Comparison of ENCODE assay signal across 28 cellular contexts in genomic region chr1:213247038-213247437, GRCh38.
A peak's percentile ranks its signal among the peaks of the same experiment; 100 is the strongest.
DNase-seq lines count a peak whose midpoint lies in the region; ATAC-seq, FAIRE-seq and TF ChIP-seq lines count a peak whose summit lies in the region.
"Had no signal": no experiment of that assay in that cellular context is flagged by ENCODE, and none has a peak within 500 bp of the region (broad histone marks: within the 10 kb centered on the region; RNA-seq: fewer than 3 reads in every experiment).

No MANE protein-coding gene starts in this region.

- H3K9ac ChIP-seq in liver (ENCODE audit: low read depth in 1 of 2, low read length in 2 of 2) (peak overlapping the region in 1 of 2 donors; percentile 60), HepG2 (ENCODE audit: insufficient read depth, low read depth, low read length) (no peak overlapping the region)
- H3K9ac ChIP-seq: BLaER1 had no signal

- POLR2A ChIA-PET in HepG2 (lab: Yijun Ruan, JAX), result no interaction called here

- peak; percentile 10 for DNase-seq in NCI-H1694 treated with DMSO at 0.1 percent for 48 hours (lab: John Stamatoyannopoulos, UW)
- DNase-seq in NCI-H1694 (lab: John Stamatoyannopoulos, UW), result no peak
- no peak for DNase-seq in HepG2 (ENCODE audit: low spot score)
- DNase-seq in right lobe of liver, result no peak
- DNase-seq in hippocampal formation (lab: John Stamatoyannopoulos, UW), result no peak
- DNase-seq in stimulated activated CD4-positive, alpha-beta T cell treated with anti-CD3 and anti-CD28 coated beads, Interleukin-1b, Interleukin-23, amount 100 ng/mL, for 48 hours, result no peak
- DNase-seq: AML-193; BE2C; C1 segment of cervical spinal cord; CD4-positive, alpha-beta memory T cell; CD4-positive, CD25-positive, alpha-beta regulatory T cell; CD8-positive, alpha-beta memory T cell; COR-L47; DMS 273 treated with DMSO at 0.1 percent for 48 hours; DMS153; DMS53; DMS79; DND-41; EL; GDM1 had no signal

- TF ChIP-seq EP300 in HepG2 (IDR thresholded peaks at IDR 0.05; ENCODE audit: low read depth in 2 of 2, low read length in 2 of 2) (no peak), HepG2 (CRISPR knock-in tag; IDR thresholded peaks at IDR 0.05; ENCODE audit: borderline replicate concordance) (no peak)

- peak overlapping the region in 1 of 2 donors; percentile 55 for H3K27ac ChIP-seq in liver (ENCODE audit: low read depth in 1 of 2, low read length in 2 of 2)
- no peak overlapping the region for H3K27ac ChIP-seq in HepG2 (ENCODE audit: extremely low read length, insufficient read depth, low read length)
- H3K27ac ChIP-seq in right lobe of liver, result peak overlapping the region in 1 of 3 donors; percentile 3
- H3K27ac ChIP-seq: 22Rv1, A549, BLaER1 had no signal

- in situ Hi-C loops in HepG2 (cut with HindIII; ENCODE audit: extremely low pct_ligation_motif_present, low pct_unique_long_range_greater_than_20kb), result loop anchor here (10.0 to 25.0 kb wide), 2 partner anchors 740 to 878 kb away; partner anchors contain the start of gene PROX1

- no peaks in the 10 kb centered on the region for H3K9me3 ChIP-seq in liver (ENCODE audit: control insufficient read depth in 4 of 4, low read length in 3 of 4)
- H3K9me3 ChIP-seq in HepG2 (ENCODE audit: low read length), result no peaks in the 10 kb centered on the region
- no peaks in the 10 kb centered on the region for H3K9me3 ChIP-seq in right lobe of liver
- H3K9me3 ChIP-seq: A549, BE2C, BLaER1 had no signal

- H3K79me2 ChIP-seq in HepG2 (ENCODE audit: insufficient read depth, low read length), result no peaks in the 10 kb centered on the region

- intact Hi-C loops in HepG2 (cut with micrococcal nuclease; ENCODE audit: unreplicated experiment), result no loop called here
- intact Hi-C loops in right lobe of liver (cut with DNase I), result no loop called here

- H3K4me3 ChIP-seq in liver (ENCODE audit: low read depth in 1 of 3, low read length in 3 of 3) (no peak overlapping the region), HepG2 (replicated peaks in 1 of 3; ENCODE audit: insufficient read depth in 1 of 3, low read depth in 2 of 3, low read length in 3 of 3) (no peak overlapping the region), right lobe of liver (no peak overlapping the region)
- H3K4me3 ChIP-seq: A549, BLaER1, GM12878 had no signal

- no TSS peak for BruUV-seq in HepG2 (replicated peaks; lab: Mats Ljungman, UMichigan)

- H2AFZ ChIP-seq in HepG2 (ENCODE audit: low read length), result no peak overlapping the region

- TF ChIP-seq CTCF in liver (IDR thresholded peaks at IDR 0.05; ENCODE audit: low read depth, low read length, missing input control) (no peak), HepG2 (CRISPR knock-in tag; IDR thresholded peaks at IDR 0.05) (no peak), right lobe of liver (IDR thresholded peaks at IDR 0.05) (no peak)

- H3K36me3 ChIP-seq in liver (ENCODE audit: control insufficient read depth in 4 of 4, insufficient read depth in 3 of 4, low read depth in 1 of 4, low read length in 3 of 4) (peaks cover 0 to 2% (median 0%) of the 10 kb centered on the region in 4 donors), HepG2 (replicated peaks in 1 of 2; ENCODE audit: control insufficient read depth in 1 of 2, insufficient read depth in 2 of 2, low read length in 2 of 2) (peaks cover 0 to 5% of the 10 kb centered on the region in 2 experiments; a peak in 1 of 5 replicates), right lobe of liver (peaks cover 0 to 1% (median 0%) of the 10 kb centered on the region in 4 donors)
- H3K36me3 ChIP-seq: BE2C, BLaER1 had no signal

- no peaks in the 10 kb centered on the region for H4K20me1 ChIP-seq in HepG2 (ENCODE audit: insufficient read depth, low read length)
- H4K20me1 ChIP-seq: BLaER1 had no signal

- FAIRE-seq in HepG2 (lab: Jason Lieb, UNC) (no peak), islet of Langerhans (lab: Jason Lieb, UNC) (peak; percentile 76)
- FAIRE-seq: A549, GM12878, GM12892, GM19239 had no signal

- H3K4me1 ChIP-seq in liver (ENCODE audit: control insufficient read depth in 4 of 4, insufficient read depth in 4 of 4, low read length in 3 of 4) (peaks cover 0 to 18% (median 4%) of the 10 kb centered on the region in 4 donors), HepG2 (ENCODE audit: insufficient read depth, low read length) (peaks cover 19% of the 10 kb centered on the region), right lobe of liver (peaks cover 0 to 5% (median 0%) of the 10 kb centered on the region in 4 donors)
- H3K4me1 ChIP-seq: A549, BLaER1 had no signal

- no peak overlapping the region for H3K4me2 ChIP-seq in HepG2 (ENCODE audit: low read depth, low read length)
- H3K4me2 ChIP-seq: A549, BLaER1 had no signal

- H3K27me3 ChIP-seq in liver (ENCODE audit: control insufficient read depth in 4 of 4, insufficient read depth in 4 of 4, low read length in 3 of 4), result no peaks in the 10 kb centered on the region
- no peaks in the 10 kb centered on the region for H3K27me3 ChIP-seq in HepG2 (ENCODE audit: control insufficient read depth in 1 of 2, insufficient read depth in 2 of 2, low read length in 2 of 2)
- no peaks in the 10 kb centered on the region for H3K27me3 ChIP-seq in right lobe of liver
- H3K27me3 ChIP-seq: BE2C, BLaER1 had no signal

- no peak for TF ChIP-seq POLR2A in HepG2 (IDR thresholded peaks at IDR 0.05; ENCODE audit: insufficient read depth in 1 of 2, low read depth in 2 of 2, low read length in 2 of 2)
- no peak for TF ChIP-seq POLR2A in right lobe of liver (IDR thresholded peaks at IDR 0.05)

- no peak for TF ChIP-seq RAD21 in liver (IDR thresholded peaks at IDR 0.05)
- TF ChIP-seq RAD21 in HepG2 (CRISPR knock-in tag; IDR thresholded peaks at IDR 0.05), result no peak

- ATAC-seq in HepG2, result no peak
- peak; percentile 53 to 73 (median 60) for ATAC-seq in right lobe of liver
- ATAC-seq: A549, GM12878 had no signal

- WGBS in liver, result 33% methylated on average over 2 of the region's 2 CpGs
- 97% methylated on average over 2 of the region's 2 CpGs for WGBS in HepG2 (ENCODE audit: low lambda C conversion rate)
- WGBS in right lobe of liver (ENCODE audit: insufficient coverage, low coverage, low lambda C conversion rate, missing lambda C conversion rate), result 35% methylated on average over 2 of the region's 2 CpGs

- CTCF ChIA-PET in HepG2 (lab: Yijun Ruan, JAX; ENCODE audit: low intra/inter-chr PET ratio, low total read pairs), result no interaction called here

TF ChIP-seq in liver, 16 proteins besides CTCF, POLR2A, EP300 and RAD21:
- peak; percentile 21 for TF ChIP-seq YY1 (IDR thresholded peaks at IDR 0.05)
- TF ChIP-seq MAX (IDR thresholded peaks at IDR 0.05), result peak; percentile 28
- TF ChIP-seq ATF3 (IDR thresholded peaks at IDR 0.05), result no peak

TF ChIP-seq in HepG2, 621 proteins besides CTCF, POLR2A, EP300 and RAD21:
- TF ChIP-seq SOX13 (IDR thresholded peaks at IDR 0.05) (no peak), SOX13 (CRISPR knock-in tag; conservative IDR thresholded peaks at IDR 0.05 in 1 of 2, IDR thresholded peaks at IDR 0.05 in 1 of 2) (no peak), ZXDC (CRISPR knock-in tag; IDR thresholded peaks at IDR 0.05) (no peak), ZNF224 (CRISPR knock-in tag; IDR thresholded peaks at IDR 0.05) (no peak)
